8 cellular contexts compared by ENCODE assay signal in the genomic region with DNA sequence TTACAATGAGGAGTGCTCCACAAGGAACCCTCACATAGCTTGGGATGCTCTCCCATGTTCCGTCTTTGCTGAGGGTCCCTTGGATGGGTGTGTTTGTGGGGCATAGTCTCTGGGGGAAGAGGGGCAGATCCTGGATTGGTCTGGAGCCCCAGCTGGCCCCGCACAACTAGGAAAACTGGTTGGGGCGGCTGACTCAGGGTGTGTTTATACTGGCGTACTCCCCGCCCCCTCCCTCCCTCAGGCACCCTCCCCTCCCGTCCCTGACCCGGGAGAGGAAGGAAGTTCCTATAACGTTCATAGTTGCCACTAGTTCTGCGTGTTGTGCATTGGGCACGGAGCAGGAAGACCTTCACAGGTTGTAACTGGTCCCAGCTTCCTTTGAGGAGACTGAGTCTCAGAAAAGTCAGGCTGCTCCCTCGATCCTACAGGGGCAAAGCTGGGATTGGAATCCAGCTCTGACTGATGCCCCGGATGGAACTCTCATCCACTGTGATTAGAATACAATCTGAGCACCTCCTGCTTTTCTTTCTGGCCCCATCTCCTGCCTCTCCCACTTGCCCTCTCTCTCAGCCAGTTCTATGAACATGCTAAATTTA. TPM values are rescaled to one million over a fixed set of nuclear protein-coding genes. Genes with fewer than 3 reads are reported as not detected.
A peak's percentile ranks its signal among the peaks of the same experiment; 100 is the strongest.
DNase-seq lines count a peak whose midpoint lies in the region; ATAC-seq lines count a peak whose summit lies in the region.

No MANE protein-coding gene starts in this region.

- no peaks in the 10 kb centered on the region for H3K36me3 Mint-ChIP-seq in activated CD4-positive, alpha-beta T cell treated with anti-CD3 and anti-CD28 coated beads for 36 hours (ENCODE audit: low read depth)

- no peaks in the 10 kb centered on the region for H3K36me3 ChIP-seq in adipocyte (ENCODE audit: control insufficient read depth, insufficient read depth, low read length, severe bottlenecking)
- H3K36me3 ChIP-seq in skeletal muscle tissue (ENCODE audit: control insufficient read depth in 3 of 3, insufficient read depth in 3 of 3, low read length in 3 of 3) = no peaks in the 10 kb centered on the region

- CTCF ChIA-PET in activated CD4-positive, alpha-beta T cell treated with anti-CD3 and anti-CD28 coated beads for 36 hours (lab: Charles Lee) = interaction anchor here (0.6 to 1.8 kb wide), 7 partner anchors 12 to 808 kb away, joined by 3 to 6 read pairs (median 4); no protein-coding TSS in a partner anchor

- ATAC-seq in activated CD4-positive, alpha-beta T cell treated with anti-CD3 and anti-CD28 coated beads for 36 hours = peak; percentile 64
- ATAC-seq in HG03045 (IDR thresholded peaks at IDR 0.05; ENCODE audit: unreplicated experiment) = no peak

- no peaks in the 10 kb centered on the region for H3K9me3 Mint-ChIP-seq in activated CD4-positive, alpha-beta T cell treated with anti-CD3 and anti-CD28 coated beads for 36 hours (ENCODE audit: low read depth)

- peaks cover 22% of the 10 kb centered on the region for H3K4me1 Mint-ChIP-seq in activated CD4-positive, alpha-beta T cell treated with anti-CD3 and anti-CD28 coated beads for 36 hours

- intact Hi-C loops in activated CD4-positive, alpha-beta T cell treated with anti-CD3 and anti-CD28 coated beads for 36 hours (cut with DNase I, micrococcal nuclease) = loop anchor here in 1 of 2 experiments (2.0 kb wide), 1 partner anchor 26 kb away; no protein-coding TSS in a partner anchor

- peak overlapping the region; percentile 52 for H3K27ac ChIP-seq in skeletal muscle tissue (ENCODE audit: low read depth, low read length)

- H3K9ac ChIP-seq in adipocyte (ENCODE audit: low read length) (peak overlapping the region; percentile 83), skeletal muscle tissue (ENCODE audit: low read depth in 1 of 3, low read length in 3 of 3) (peak overlapping the region; percentile 7 to 57 (median 45))

- H3K9me3 ChIP-seq in adipocyte (ENCODE audit: control insufficient read depth, low read length) = no peaks in the 10 kb centered on the region
- no peaks in the 10 kb centered on the region for H3K9me3 ChIP-seq in skeletal muscle tissue (ENCODE audit: control insufficient read depth in 3 of 3, low read length in 3 of 3)

- peak; percentile 54 for DNase-seq in activated CD4-positive, alpha-beta T cell treated with anti-CD3 and anti-CD28 coated beads for 36 hours
- DNase-seq in activated CD4-positive, alpha-beta T cell treated with anti-CD3 and anti-CD28 coated beads, Interleukin-2, amount 50 U/mL, for 1 hour = no peak
- peak; percentile 28 to 74 for DNase-seq in NCI-H526 (lab: John Stamatoyannopoulos, UW)
- peak; percentile 84 for DNase-seq in adipocyte (ENCODE audit: low read depth)
- peak; percentile 96 for DNase-seq in hepatic stellate cell (ENCODE audit: low spot score)
- DNase-seq in cerebellum (ENCODE audit: low spot score) = no peak

- H3K4me1 ChIP-seq in adipocyte (ENCODE audit: control insufficient read depth, insufficient read depth, low read length) (peaks cover 52% of the 10 kb centered on the region), skeletal muscle tissue (ENCODE audit: control insufficient read depth in 3 of 3, insufficient read depth in 3 of 3, low read length in 3 of 3) (peaks cover 26 to 32% (median 30%) of the 10 kb centered on the region in 3 donors)

- no peaks in the 10 kb centered on the region for H3K27me3 Mint-ChIP-seq in activated CD4-positive, alpha-beta T cell treated with anti-CD3 and anti-CD28 coated beads for 36 hours

- peak overlapping the region; percentile 31 for H3K27ac Mint-ChIP-seq in activated CD4-positive, alpha-beta T cell treated with anti-CD3 and anti-CD28 coated beads for 36 hours

- H3K27me3 ChIP-seq in adipocyte (replicated peaks; ENCODE audit: control insufficient read depth, insufficient read depth, low read length) (no peaks in the 10 kb centered on the region), skeletal muscle tissue (ENCODE audit: control insufficient read depth in 3 of 3, insufficient read depth in 3 of 3, low read length in 3 of 3) (no peaks in the 10 kb centered on the region)

- POLR2A ChIA-PET in activated CD4-positive, alpha-beta T cell treated with anti-CD3 and anti-CD28 coated beads for 36 hours (lab: Charles Lee) = interaction anchor here (1.1 kb wide), 1 partner anchor 11 kb away, joined by 3 read pairs; a partner anchor contains a TSS

- peak overlapping the region; percentile 55 for H3K4me3 Mint-ChIP-seq in activated CD4-positive, alpha-beta T cell treated with anti-CD3 and anti-CD28 coated beads for 36 hours

- H3K4me3 ChIP-seq in adipocyte (ENCODE audit: low read length) (peak overlapping the region; percentile 76), skeletal muscle tissue (ENCODE audit: low read length in 3 of 3) (peak overlapping the region; percentile 50 to 69 (median 60))

RNA-seq across cellular contexts. Expression of a gene that starts 11.0 kb away (rescaled TPM):
- 1 to 10 TPM; 2.6 to 2.8 TPM for total RNA-seq in activated CD4-positive, alpha-beta T cell treated with anti-CD3 and anti-CD28 coated beads for 36 hours
- 16.7 TPM for total RNA-seq in skeletal muscle tissue
- 9.1 TPM for total RNA-seq in cerebellum

RNA-seq across cellular contexts. Expression of a gene that starts 55.8 kb away (rescaled TPM):
- total RNA-seq in activated CD4-positive, alpha-beta T cell treated with anti-CD3 and anti-CD28 coated beads for 36 hours = 10 to 100 TPM; 71.9 to 88.0 TPM
- total RNA-seq in skeletal muscle tissue = 66.8 TPM
- total RNA-seq in cerebellum = 42.3 TPM

RNA-seq across cellular contexts. Expression of a gene that starts 56.5 kb away (rescaled TPM):
- total RNA-seq in activated CD4-positive, alpha-beta T cell treated with anti-CD3 and anti-CD28 coated beads for 36 hours = 10 to 100 TPM; 13.2 to 18.9 TPM
- 27.1 TPM for total RNA-seq in skeletal muscle tissue
- total RNA-seq in cerebellum = 16.8 TPM

Comparison
In these comparisons a context has a peak if more than half of its experiments do, and no peak if none do; other contexts are left out.
1. DNase-seq: peak in activated CD4-positive, alpha-beta T cell treated with anti-CD3 and anti-CD28 coated beads for 36 hours (single experiment), NCI-H526 (2 of 2), adipocyte (single experiment) and hepatic stellate cell (single experiment); none in activated CD4-positive, alpha-beta T cell treated with anti-CD3 and anti-CD28 coated beads, Interleukin-2, amount 50 U/mL, for 1 hour (single experiment) and cerebellum (single experiment).